ENCODE assay signal across 15 cellular contexts in the genomic region with DNA sequence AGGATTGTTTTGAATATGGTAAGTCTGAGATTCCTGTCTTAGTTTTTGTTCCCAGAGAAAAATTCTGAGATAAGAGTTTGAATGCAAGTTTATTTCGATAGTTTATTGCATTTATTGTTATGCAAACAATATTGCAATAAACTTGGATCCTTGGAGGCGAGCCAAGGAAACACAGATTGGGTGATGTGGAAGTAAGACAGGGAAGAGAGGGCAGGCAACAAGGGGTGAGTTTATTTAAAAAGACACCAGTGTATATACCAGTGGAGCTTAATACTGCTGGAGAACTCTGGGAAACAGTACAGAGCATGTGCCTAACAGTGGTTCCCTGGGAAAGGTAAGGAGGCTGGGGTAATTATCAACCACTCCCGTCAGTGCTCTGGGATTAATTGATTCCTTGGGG.
A peak's percentile ranks its signal among the peaks of the same experiment; 100 is the strongest.
DNase-seq lines count a peak whose midpoint lies in the region; ATAC-seq and TF ChIP-seq lines count a peak whose summit lies in the region.
"Had no signal": no experiment of that assay in that cellular context is flagged by ENCODE, and none has a peak within 500 bp of the region (broad histone marks: within the 10 kb centered on the region; RNA-seq: fewer than 3 reads in every experiment).

No MANE protein-coding gene starts in this region.

- H3K9ac ChIP-seq in SK-N-SH, result no peak overlapping the region

- H3K36me3 Mint-ChIP-seq in natural killer cell, result no peaks in the 10 kb centered on the region
- H3K36me3 Mint-ChIP-seq: CD4-positive, alpha-beta memory T cell; IgD-negative memory B cell had no signal

- TF ChIP-seq CTCF in VCaP (conservative IDR thresholded peaks at IDR 0.05) (no peak), SK-N-SH (IDR thresholded peaks at IDR 0.05) (no peak), natural killer cell (IDR thresholded peaks at IDR 0.05) (no peak)

- ATAC-seq in GM21825 (IDR thresholded peaks at IDR 0.05; ENCODE audit: unreplicated experiment) (no peak), natural killer cell (no peak)

- H3K27me3 Mint-ChIP-seq in natural killer cell (ENCODE audit: low read depth in 2 of 2), result peaks cover 0 to 5% of the 10 kb centered on the region in 2 donors

- peak; percentile 27 for DNase-seq in HT-29 (ENCODE audit: low spot score)
- peak; percentile 40 for DNase-seq in mucosa of gallbladder (ENCODE audit: low spot score)
- DNase-seq in COR-L47 (lab: John Stamatoyannopoulos, UW), result no peak
- DNase-seq in SK-N-SH, result no peak
- DNase-seq in natural killer cell, result no peak
- DNase-seq: C1 segment of cervical spinal cord; CD4-positive, alpha-beta memory T cell; DND-41; GDM1; GOT3; H9 had no signal

- no peaks in the 10 kb centered on the region for H3K9me3 Mint-ChIP-seq in natural killer cell
- H3K9me3 Mint-ChIP-seq: CD4-positive, alpha-beta memory T cell; H9; IgD-negative memory B cell had no signal

- TF ChIP-seq RAD21 in SK-N-SH (IDR thresholded peaks at IDR 0.05; ENCODE audit: low read length), result no peak

- POLR2A ChIA-PET in SK-N-SH (lab: Yijun Ruan, JAX), result no interaction called here

- H3K79me2 ChIP-seq in SK-N-SH (ENCODE audit: insufficient read depth), result no peaks in the 10 kb centered on the region

- peaks cover 0 to 7% of the 10 kb centered on the region in 2 experiments; a peak in 2 of 4 replicates for H3K4me1 ChIP-seq in SK-N-SH (ENCODE audit: control insufficient read depth in 1 of 2, insufficient read depth in 2 of 2, low read depth in 1 of 2, low read length in 1 of 2)

- 56% methylated on average over 3 of the region's 3 CpGs for WGBS in SK-N-SH (ENCODE audit: low lambda C conversion rate)

- H3K9me3 ChIP-seq in SK-N-SH, result no peaks in the 10 kb centered on the region

- H3F3A ChIP-seq in SK-N-SH (replicated peaks; ENCODE audit: insufficient read depth), result no peaks in the 10 kb centered on the region

- no peaks in the 10 kb centered on the region for H4K20me1 ChIP-seq in SK-N-SH (ENCODE audit: insufficient read depth)

- H3K4me2 ChIP-seq in SK-N-SH, result no peak overlapping the region

- H3K4me1 Mint-ChIP-seq in natural killer cell, result no peaks in the 10 kb centered on the region
- H3K4me1 Mint-ChIP-seq: CD4-positive, alpha-beta memory T cell had no signal

- H3K36me3 ChIP-seq in SK-N-SH (replicated peaks in 1 of 2; ENCODE audit: control insufficient read depth in 1 of 2, insufficient read depth in 2 of 2, low read length in 1 of 2), result no peaks in the 10 kb centered on the region

- no peak overlapping the region for H3K4me3 Mint-ChIP-seq in natural killer cell
- H3K4me3 Mint-ChIP-seq: B cell; CD4-positive, alpha-beta memory T cell; H9; IgD-negative memory B cell had no signal

- CTCF ChIA-PET in SK-N-SH (lab: Yijun Ruan, JAX), result interaction anchor here (0.6 to 1.0 kb wide), 3 partner anchors 22 to 225 kb away, joined by 3 read pairs; no protein-coding TSS in a partner anchor

- no peak overlapping the region for H3K4me3 ChIP-seq in SK-N-SH (ENCODE audit: low read depth in 2 of 2, low read length in 1 of 2)

- H3K27ac Mint-ChIP-seq in natural killer cell, result no peak overlapping the region
- H3K27ac Mint-ChIP-seq: B cell; CD4-positive, alpha-beta memory T cell; H9; IgD-negative memory B cell had no signal

- no peak for TF ChIP-seq EP300 in SK-N-SH (IDR thresholded peaks at IDR 0.05; ENCODE audit: borderline replicate concordance in 1 of 2, low read depth in 1 of 2, low read length in 1 of 2)

- intact Hi-C loops in natural killer cell (cut with micrococcal nuclease), result no loop called here

- H3K27ac ChIP-seq in VCaP, result peak overlapping the region; percentile 23; the same call in 1 of the 2 replicates
- no peak overlapping the region for H3K27ac ChIP-seq in SK-N-SH (ENCODE audit: low read depth in 2 of 2, low read length in 1 of 2)

- H3K9me2 ChIP-seq in SK-N-SH, result no peaks in the 10 kb centered on the region

- no peak overlapping the region for H2AFZ ChIP-seq in SK-N-SH (ENCODE audit: low read depth)

- H3K27me3 ChIP-seq in SK-N-SH (ENCODE audit: insufficient read depth), result no peaks in the 10 kb centered on the region; the same call in 1 of the 2 replicates

TF ChIP-seq in SK-N-SH, 30 proteins besides CTCF, POLR2A, EP300 and RAD21 (continues in another document):
- TF ChIP-seq FOXM1 (IDR thresholded peaks at IDR 0.05; ENCODE audit: low read depth) (no peak), MXI1 (IDR thresholded peaks at IDR 0.05; ENCODE audit: low read depth, low read length) (no peak), POLR2AphosphoS5 (IDR thresholded peaks at IDR 0.05; ENCODE audit: low read depth, low read length) (no peak), FOXJ3 (CRISPR knock-in tag; IDR thresholded peaks at IDR 0.05) (no peak), TEAD4 (IDR thresholded peaks at IDR 0.05; ENCODE audit: borderline replicate concordance, insufficient read depth) (no peak), SIN3A (IDR thresholded peaks at IDR 0.05; ENCODE audit: borderline replicate concordance, low read depth, low read length) (no peak), ELF1 (IDR thresholded peaks at IDR 0.05) (no peak), YY1 (IDR thresholded peaks at IDR 0.05; ENCODE audit: low read depth) (no peak), FOSL2 (IDR thresholded peaks at IDR 0.05; ENCODE audit: borderline replicate concordance, low read depth) (no peak), JUND (IDR thresholded peaks at IDR 0.05) (no peak), TCF12 (IDR thresholded peaks at IDR 0.05) (no peak), NFIC (IDR thresholded peaks at IDR 0.05; ENCODE audit: borderline replicate concordance) (no peak), GATA2 (CRISPR knock-in tag; IDR thresholded peaks at IDR 0.05) (no peak)
- TF ChIP-seq, protein P1, sequence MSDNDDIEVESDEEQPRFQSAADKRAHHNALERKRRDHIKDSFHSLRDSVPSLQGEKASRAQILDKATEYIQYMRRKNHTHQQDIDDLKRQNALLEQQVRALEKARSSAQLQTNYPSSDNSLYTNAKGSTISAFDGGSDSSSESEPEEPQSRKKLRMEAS (IDR thresholded peaks at IDR 0.05; ENCODE audit: low read depth), result no peak
- TF ChIP-seq, protein P2, sequence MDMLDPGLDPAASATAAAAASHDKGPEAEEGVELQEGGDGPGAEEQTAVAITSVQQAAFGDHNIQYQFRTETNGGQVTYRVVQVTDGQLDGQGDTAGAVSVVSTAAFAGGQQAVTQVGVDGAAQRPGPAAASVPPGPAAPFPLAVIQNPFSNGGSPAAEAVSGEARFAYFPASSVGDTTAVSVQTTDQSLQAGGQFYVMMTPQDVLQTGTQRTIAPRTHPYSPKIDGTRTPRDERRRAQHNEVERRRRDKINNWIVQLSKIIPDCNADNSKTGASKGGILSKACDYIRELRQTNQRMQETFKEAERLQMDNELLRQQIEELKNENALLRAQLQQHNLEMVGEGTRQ (IDR thresholded peaks at IDR 0.05; ENCODE audit: borderline replicate concordance, low read depth, low read length), result no peak
- TF ChIP-seq, protein P3, sequence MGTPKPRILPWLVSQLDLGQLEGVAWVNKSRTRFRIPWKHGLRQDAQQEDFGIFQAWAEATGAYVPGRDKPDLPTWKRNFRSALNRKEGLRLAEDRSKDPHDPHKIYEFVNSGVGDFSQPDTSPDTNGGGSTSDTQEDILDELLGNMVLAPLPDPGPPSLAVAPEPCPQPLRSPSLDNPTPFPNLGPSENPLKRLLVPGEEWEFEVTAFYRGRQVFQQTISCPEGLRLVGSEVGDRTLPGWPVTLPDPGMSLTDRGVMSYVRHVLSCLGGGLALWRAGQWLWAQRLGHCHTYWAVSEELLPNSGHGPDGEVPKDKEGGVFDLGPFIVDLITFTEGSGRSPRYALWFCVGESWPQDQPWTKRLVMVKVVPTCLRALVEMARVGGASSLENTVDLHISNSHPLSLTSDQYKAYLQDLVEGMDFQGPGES (IDR thresholded peaks at IDR 0.05; ENCODE audit: low read depth, low read length), result no peak
- TF ChIP-seq, protein P4, sequence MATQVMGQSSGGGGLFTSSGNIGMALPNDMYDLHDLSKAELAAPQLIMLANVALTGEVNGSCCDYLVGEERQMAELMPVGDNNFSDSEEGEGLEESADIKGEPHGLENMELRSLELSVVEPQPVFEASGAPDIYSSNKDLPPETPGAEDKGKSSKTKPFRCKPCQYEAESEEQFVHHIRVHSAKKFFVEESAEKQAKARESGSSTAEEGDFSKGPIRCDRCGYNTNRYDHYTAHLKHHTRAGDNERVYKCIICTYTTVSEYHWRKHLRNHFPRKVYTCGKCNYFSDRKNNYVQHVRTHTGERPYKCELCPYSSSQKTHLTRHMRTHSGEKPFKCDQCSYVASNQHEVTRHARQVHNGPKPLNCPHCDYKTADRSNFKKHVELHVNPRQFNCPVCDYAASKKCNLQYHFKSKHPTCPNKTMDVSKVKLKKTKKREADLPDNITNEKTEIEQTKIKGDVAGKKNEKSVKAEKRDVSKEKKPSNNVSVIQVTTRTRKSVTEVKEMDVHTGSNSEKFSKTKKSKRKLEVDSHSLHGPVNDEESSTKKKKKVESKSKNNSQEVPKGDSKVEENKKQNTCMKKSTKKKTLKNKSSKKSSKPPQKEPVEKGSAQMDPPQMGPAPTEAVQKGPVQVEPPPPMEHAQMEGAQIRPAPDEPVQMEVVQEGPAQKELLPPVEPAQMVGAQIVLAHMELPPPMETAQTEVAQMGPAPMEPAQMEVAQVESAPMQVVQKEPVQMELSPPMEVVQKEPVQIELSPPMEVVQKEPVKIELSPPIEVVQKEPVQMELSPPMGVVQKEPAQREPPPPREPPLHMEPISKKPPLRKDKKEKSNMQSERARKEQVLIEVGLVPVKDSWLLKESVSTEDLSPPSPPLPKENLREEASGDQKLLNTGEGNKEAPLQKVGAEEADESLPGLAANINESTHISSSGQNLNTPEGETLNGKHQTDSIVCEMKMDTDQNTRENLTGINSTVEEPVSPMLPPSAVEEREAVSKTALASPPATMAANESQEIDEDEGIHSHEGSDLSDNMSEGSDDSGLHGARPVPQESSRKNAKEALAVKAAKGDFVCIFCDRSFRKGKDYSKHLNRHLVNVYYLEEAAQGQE (IDR thresholded peaks at IDR 0.05; ENCODE audit: low read depth, low read length), result no peak
- TF ChIP-seq, protein P5, sequence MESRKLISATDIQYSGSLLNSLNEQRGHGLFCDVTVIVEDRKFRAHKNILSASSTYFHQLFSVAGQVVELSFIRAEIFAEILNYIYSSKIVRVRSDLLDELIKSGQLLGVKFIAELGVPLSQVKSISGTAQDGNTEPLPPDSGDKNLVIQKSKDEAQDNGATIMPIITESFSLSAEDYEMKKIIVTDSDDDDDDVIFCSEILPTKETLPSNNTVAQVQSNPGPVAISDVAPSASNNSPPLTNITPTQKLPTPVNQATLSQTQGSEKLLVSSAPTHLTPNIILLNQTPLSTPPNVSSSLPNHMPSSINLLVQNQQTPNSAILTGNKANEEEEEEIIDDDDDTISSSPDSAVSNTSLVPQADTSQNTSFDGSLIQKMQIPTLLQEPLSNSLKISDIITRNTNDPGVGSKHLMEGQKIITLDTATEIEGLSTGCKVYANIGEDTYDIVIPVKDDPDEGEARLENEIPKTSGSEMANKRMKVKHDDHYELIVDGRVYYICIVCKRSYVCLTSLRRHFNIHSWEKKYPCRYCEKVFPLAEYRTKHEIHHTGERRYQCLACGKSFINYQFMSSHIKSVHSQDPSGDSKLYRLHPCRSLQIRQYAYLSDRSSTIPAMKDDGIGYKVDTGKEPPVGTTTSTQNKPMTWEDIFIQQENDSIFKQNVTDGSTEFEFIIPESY (IDR thresholded peaks at IDR 0.05; ENCODE audit: borderline replicate concordance, low read depth), result no peak

Comparison
In these comparisons a context has a peak if more than half of its experiments do, and no peak if none do; other contexts are left out.
1. DNase-seq: peak in HT-29 (single experiment) and mucosa of gallbladder (single experiment); none in COR-L47 (single experiment), SK-N-SH (single experiment) and natural killer cell (single experiment).